In genomic region chrX:50920132-50920531, GRCh38 we compare ENCODE assay signal across 9 cellular contexts. TPM values are rescaled to one million over a fixed set of nuclear protein-coding genes. Genes with fewer than 3 reads are reported as not detected.
A peak's percentile ranks its signal among the peaks of the same experiment; 100 is the strongest.
DNase-seq lines count a peak whose midpoint lies in the region; ATAC-seq and TF ChIP-seq lines count a peak whose summit lies in the region.
"Had no signal": no experiment of that assay in that cellular context is flagged by ENCODE, and none has a peak within 500 bp of the region (broad histone marks: within the 10 kb centered on the region; RNA-seq: fewer than 3 reads in every experiment).

No MANE protein-coding gene starts in this region.

- no peaks in the 10 kb centered on the region for H4K20me1 ChIP-seq in H9 (ENCODE audit: control insufficient read depth, insufficient read depth, insufficient read length)

- no peak overlapping the region for H3K4me2 ChIP-seq in H9 (ENCODE audit: insufficient read depth, insufficient read length, low read length)

- TF ChIP-seq POLR2A in prostate gland (IDR thresholded peaks at IDR 0.05), result no peak

- no peak overlapping the region for H2BK12ac ChIP-seq in H9 (ENCODE audit: insufficient read length, low read depth, low read length)

- H2AFZ ChIP-seq in H9 (ENCODE audit: low read length), result no peak overlapping the region

- H3K14ac ChIP-seq in H9 (ENCODE audit: insufficient read depth, low read length), result no peak overlapping the region

- no peak overlapping the region for H2AK5ac ChIP-seq in H9 (ENCODE audit: insufficient read length, low read length)

- intact Hi-C loops in prostate gland (cut with DNase I), result no loop called here

- H4K5ac ChIP-seq in H9 (ENCODE audit: insufficient read length, low read depth, low read length), result no peak overlapping the region

- TF ChIP-seq CTCF in H9 (conservative IDR thresholded peaks at IDR 0.05) (peak; percentile 60), fibroblast of villous mesenchyme (IDR thresholded peaks at IDR 0.05; ENCODE audit: insufficient read depth, low read depth, low read length) (peak; percentile 21), prostate gland (IDR thresholded peaks at IDR 0.05) (peak in 2 of 4 experiments; percentile 36 to 51)

- H3K4ac ChIP-seq in H9 (ENCODE audit: low read depth, low read length), result no peak overlapping the region

- ATAC-seq in activated T-cell treated with anti-CD3 and anti-CD28 coated beads, Interleukin-2, amount 50 U/mL, for 72 hours (replicated peaks in 1 of 2), result no peak

- H3K36me3 ChIP-seq in SJCRH30 (no peaks in the 10 kb centered on the region), prostate gland (no peaks in the 10 kb centered on the region)

- H3K23me2 ChIP-seq in H9 (ENCODE audit: insufficient read length, low read depth, low read length, poor library complexity, severe bottlenecking), result no peaks in the 10 kb centered on the region

- H3K4me3 Mint-ChIP-seq in H9, result no peak overlapping the region
- H3K4me3 Mint-ChIP-seq in activated T-cell treated with anti-CD3 and anti-CD28 coated beads, Interleukin-2, amount 50 U/mL, for 72 hours, result no peak overlapping the region

- H3K9me3 ChIP-seq in H9 (ENCODE audit: control insufficient read depth, low read depth, low read length) (no peaks in the 10 kb centered on the region), SJCRH30 (replicated peaks) (no peaks in the 10 kb centered on the region), prostate gland (no peaks in the 10 kb centered on the region)

- H2BK5ac ChIP-seq in H9 (ENCODE audit: insufficient read length, low read length), result no peak overlapping the region

- H3K4me1 ChIP-seq in H9 (ENCODE audit: insufficient read depth, low read length), result no peaks in the 10 kb centered on the region; the same call in 1 of the 2 replicates
- no peaks in the 10 kb centered on the region for H3K4me1 ChIP-seq in SJCRH30
- no peaks in the 10 kb centered on the region for H3K4me1 ChIP-seq in prostate gland (replicated peaks)

- no peak overlapping the region for H3K23ac ChIP-seq in H9 (ENCODE audit: insufficient read length, low read depth, low read length)

- no peaks in the 10 kb centered on the region for H3K27me3 Mint-ChIP-seq in H9 (ENCODE audit: low read depth)
- H3K27me3 Mint-ChIP-seq in activated T-cell treated with anti-CD3 and anti-CD28 coated beads, Interleukin-2, amount 50 U/mL, for 72 hours (ENCODE audit: low read depth), result peaks cover 43% of the 10 kb centered on the region

- peaks cover 0 to 2% (median 0%) of the 10 kb centered on the region in 3 experiments; a peak in 1 of 7 replicates for H3K36me3 Mint-ChIP-seq in H9 (ENCODE audit: insufficient read depth in 1 of 3, low read depth in 3 of 3)
- no peaks in the 10 kb centered on the region for H3K36me3 Mint-ChIP-seq in activated T-cell treated with anti-CD3 and anti-CD28 coated beads, Interleukin-2, amount 50 U/mL, for 72 hours (ENCODE audit: insufficient read depth in 2 of 2)

- no peaks in the 10 kb centered on the region for H3K27me3 ChIP-seq in H9 (ENCODE audit: insufficient read depth, low read length)
- H3K27me3 ChIP-seq in SJCRH30, result no peaks in the 10 kb centered on the region
- H3K27me3 ChIP-seq in prostate gland (replicated peaks; ENCODE audit: insufficient read depth), result no peaks in the 10 kb centered on the region

- H3K4me1 Mint-ChIP-seq in H9, result no peaks in the 10 kb centered on the region
- H3K4me1 Mint-ChIP-seq in activated T-cell treated with anti-CD3 and anti-CD28 coated beads, Interleukin-2, amount 50 U/mL, for 72 hours (ENCODE audit: low read depth), result no peaks in the 10 kb centered on the region

- H2BK15ac ChIP-seq in H9 (ENCODE audit: low read depth, low read length), result no peak overlapping the region

- H3T11ph ChIP-seq in H9 (ENCODE audit: low read length), result no peak overlapping the region

- no peak for DNase-seq in H9
- DNase-seq in SJCRH30, result peak; percentile 7 to 51
- DNase-seq in fibroblast of villous mesenchyme (ENCODE audit: low read depth), result peak; percentile 1
- DNase-seq in prostate gland (ENCODE audit: low spot score), result peak; percentile 4
- DNase-seq in SIG-M5 (lab: John Stamatoyannopoulos, UW), result no peak
- DNase-seq in NCI-H2171 treated with DMSO at 0.1 percent for 48 hours (lab: John Stamatoyannopoulos, UW), result no peak
- no peak for DNase-seq in activated T-cell treated with anti-CD3 and anti-CD28 coated beads, Interleukin-2, amount 50 U/mL, for 72 hours
- DNase-seq in NCI-H187 (lab: John Stamatoyannopoulos, UW), result no peak

- no peaks in the 10 kb centered on the region for H3K79me2 ChIP-seq in H9 (ENCODE audit: insufficient read depth, low read length)

- peaks cover 43 to 55% of the 10 kb centered on the region in 2 experiments for H3K9me3 Mint-ChIP-seq in H9
- no peaks in the 10 kb centered on the region for H3K9me3 Mint-ChIP-seq in activated T-cell treated with anti-CD3 and anti-CD28 coated beads, Interleukin-2, amount 50 U/mL, for 72 hours

- H3K27ac Mint-ChIP-seq in H9, result no peak overlapping the region
- H3K27ac Mint-ChIP-seq in activated T-cell treated with anti-CD3 and anti-CD28 coated beads, Interleukin-2, amount 50 U/mL, for 72 hours, result no peak overlapping the region

- no peak overlapping the region for H4K91ac ChIP-seq in H9 (ENCODE audit: insufficient read length, low read depth, low read length)

- no peak overlapping the region for H3K9ac ChIP-seq in H9 (ENCODE audit: extremely low read depth, insufficient read length, low read length)

- no peak overlapping the region for H3K56ac ChIP-seq in H9 (ENCODE audit: insufficient read length, low read depth, low read length)

- no peak overlapping the region for H2BK20ac ChIP-seq in H9 (ENCODE audit: low read depth, low read length, poor library complexity, severe bottlenecking)

- H3K4me3 ChIP-seq in SJCRH30 (no peak overlapping the region), fibroblast of villous mesenchyme (ENCODE audit: low read depth, low read length) (no peak overlapping the region), prostate gland (no peak overlapping the region)

- H4K8ac ChIP-seq in H9 (replicated peaks; ENCODE audit: insufficient read length, low read depth, low read length), result no peak overlapping the region

- no peaks in the 10 kb centered on the region for H3K79me1 ChIP-seq in H9 (ENCODE audit: insufficient read depth, low read depth, low read length, poor library complexity, severe bottlenecking)

- no peak overlapping the region for H3K18ac ChIP-seq in H9 (ENCODE audit: insufficient read length, low read depth, low read length)

- H3K27ac ChIP-seq in H9 (ENCODE audit: insufficient read length, low read depth, low read length), result no peak overlapping the region
- H3K27ac ChIP-seq in SJCRH30, result no peak overlapping the region
- H3K27ac ChIP-seq in prostate gland, result no peak overlapping the region

- H2BK120ac ChIP-seq in H9 (ENCODE audit: low read depth, low read length, poor library complexity, severe bottlenecking), result no peak overlapping the region

RNA-seq across cellular contexts. Expression of gene BMP15, which starts 9.6 kb away (rescaled TPM):
- total RNA-seq in H9 (2021) (not detected in 2 replicates), fibroblast of villous mesenchyme (not detected in 2 replicates), prostate gland (not detected)
- total RNA-seq in SJCRH30 (2014; rRNA removed; shearing (Covaris generic)), result not detected in 2 replicates
- not detected for total RNA-seq in activated T-cell treated with anti-CD3 and anti-CD28 coated beads, Interleukin-2, amount 50 U/mL, for 72 hours
- total RNA-seq: activated CD8-positive, alpha-beta memory T cell treated with anti-CD3 and anti-CD28 coated beads for 36 hours had no signal

Comparison
In these comparisons a context has a peak if more than half of its experiments do, and no peak if none do; other contexts are left out.
1. DNase-seq: peak in SJCRH30 (2 of 2), fibroblast of villous mesenchyme (single experiment) and prostate gland (single experiment); none in H9 (single experiment), SIG-M5 (single experiment), NCI-H2171 treated with DMSO at 0.1 percent for 48 hours (single experiment), activated T-cell treated with anti-CD3 and anti-CD28 coated beads, Interleukin-2, amount 50 U/mL, for 72 hours (0 of 2) and NCI-H187 (0 of 2).